ENCODE assay signal across 14 cellular contexts in genomic region chr1:243422362-243422761, GRCh38.
DNase-seq lines count a peak whose midpoint lies in the region; ATAC-seq lines count a peak whose summit lies in the region.
"Had no signal": no experiment of that assay in that cellular context is flagged by ENCODE, and none has a peak within 500 bp of the region (broad histone marks: within the 10 kb centered on the region; RNA-seq: fewer than 3 reads in every experiment).

No MANE protein-coding gene starts in this region.

- no peak for DNase-seq in activated T-cell treated with anti-CD3 and anti-CD28 coated beads, Interleukin-2, amount 50 U/mL, for 72 hours
- no peak for DNase-seq in activated T-cell treated with anti-CD3 and anti-CD28 coated beads, Interleukin-2, amount 50 U/mL, for 4 hours
- DNase-seq in Karpas-422 (peak; percentile 0), cerebellar cortex (ENCODE audit: low spot score) (peak; percentile 63), NCI-H187 treated with DMSO at 0.1 percent for 48 hours (lab: John Stamatoyannopoulos, UW) (no peak), HuH-7.5 (ENCODE audit: low spot score) (no peak)
- DNase-seq in stimulated activated effector memory CD8-positive, alpha-beta T cell treated with anti-CD3 and anti-CD28 coated beads, Interleukin-12 subunit alpha, Interleukin-12 subunit beta, amount 100 ng/mL, for 72 hours (ENCODE audit: low spot score in 2 of 2): no peak
- DNase-seq in activated effector memory CD4-positive, alpha-beta T cell treated with Interleukin-2 at 50 U/mL for 16 hours: no peak
- DNase-seq: trophoblast cell had no signal

- H3K27ac ChIP-seq in Karpas-422 (ENCODE audit: low read length): no peak overlapping the region
- H3K27ac ChIP-seq: cardiac muscle cell, gastroesophageal sphincter, neutrophil had no signal

- H3K36me3 Mint-ChIP-seq in activated T-cell treated with anti-CD3 and anti-CD28 coated beads, Interleukin-2, amount 50 U/mL, for 72 hours (ENCODE audit: insufficient read depth in 2 of 2): no peaks in the 10 kb centered on the region
- peaks cover 18% of the 10 kb centered on the region for H3K36me3 Mint-ChIP-seq in activated T-cell treated with anti-CD3 and anti-CD28 coated beads, Interleukin-2, amount 50 U/mL, for 4 hours (ENCODE audit: insufficient read depth)
- no peaks in the 10 kb centered on the region for H3K36me3 Mint-ChIP-seq in stimulated activated effector memory CD8-positive, alpha-beta T cell treated with anti-CD3 and anti-CD28 coated beads, Interleukin-12 subunit alpha, Interleukin-12 subunit beta, amount 100 ng/mL, for 72 hours

- H3K9ac ChIP-seq in Karpas-422 (ENCODE audit: low read length): no peak overlapping the region

- H3K79me2 ChIP-seq in Karpas-422 (ENCODE audit: low read length): no peaks in the 10 kb centered on the region

- peak overlapping the region; percentile 32 to 45 for H3K4me3 Mint-ChIP-seq in activated T-cell treated with anti-CD3 and anti-CD28 coated beads, Interleukin-2, amount 50 U/mL, for 72 hours
- no peak overlapping the region for H3K4me3 Mint-ChIP-seq in activated T-cell treated with anti-CD3 and anti-CD28 coated beads, Interleukin-2, amount 50 U/mL, for 4 hours
- H3K4me3 Mint-ChIP-seq in stimulated activated effector memory CD8-positive, alpha-beta T cell treated with anti-CD3 and anti-CD28 coated beads, Interleukin-12 subunit alpha, Interleukin-12 subunit beta, amount 100 ng/mL, for 72 hours: peak overlapping the region; percentile 41
- H3K4me3 Mint-ChIP-seq: memory B cell had no signal

- no peaks in the 10 kb centered on the region for H3K9me3 Mint-ChIP-seq in activated T-cell treated with anti-CD3 and anti-CD28 coated beads, Interleukin-2, amount 50 U/mL, for 72 hours
- H3K9me3 Mint-ChIP-seq in activated T-cell treated with anti-CD3 and anti-CD28 coated beads, Interleukin-2, amount 50 U/mL, for 4 hours: no peaks in the 10 kb centered on the region
- no peaks in the 10 kb centered on the region for H3K9me3 Mint-ChIP-seq in stimulated activated effector memory CD8-positive, alpha-beta T cell treated with anti-CD3 and anti-CD28 coated beads, Interleukin-12 subunit alpha, Interleukin-12 subunit beta, amount 100 ng/mL, for 72 hours
- H3K9me3 Mint-ChIP-seq: activated naive CD4-positive, alpha-beta T cell treated with anti-CD3 and anti-CD28 coated beads for 36 hours; memory B cell had no signal

- H3K27me3 ChIP-seq in Karpas-422 (ENCODE audit: low read length): no peaks in the 10 kb centered on the region
- H3K27me3 ChIP-seq: cardiac muscle cell, gastroesophageal sphincter, neutrophil had no signal

- no peak overlapping the region for H3K27ac Mint-ChIP-seq in activated T-cell treated with anti-CD3 and anti-CD28 coated beads, Interleukin-2, amount 50 U/mL, for 72 hours
- no peak overlapping the region for H3K27ac Mint-ChIP-seq in stimulated activated effector memory CD8-positive, alpha-beta T cell treated with anti-CD3 and anti-CD28 coated beads, Interleukin-12 subunit alpha, Interleukin-12 subunit beta, amount 100 ng/mL, for 72 hours
- H3K27ac Mint-ChIP-seq: activated naive CD4-positive, alpha-beta T cell treated with anti-CD3 and anti-CD28 coated beads for 36 hours had no signal

- ATAC-seq in activated T-cell treated with anti-CD3 and anti-CD28 coated beads, Interleukin-2, amount 50 U/mL, for 72 hours (replicated peaks in 1 of 2): no peak
- ATAC-seq in activated T-cell treated with anti-CD3 and anti-CD28 coated beads, Interleukin-2, amount 50 U/mL, for 4 hours: no peak
- ATAC-seq in stimulated activated effector memory CD8-positive, alpha-beta T cell treated with anti-CD3 and anti-CD28 coated beads, Interleukin-12 subunit alpha, Interleukin-12 subunit beta, amount 100 ng/mL, for 72 hours: no peak
- ATAC-seq: gastroesophageal sphincter had no signal

- H2AFZ ChIP-seq in Karpas-422 (ENCODE audit: low read length): no peak overlapping the region

- H3K9me3 ChIP-seq in Karpas-422 (ENCODE audit: low read length): no peaks in the 10 kb centered on the region
- H3K9me3 ChIP-seq: gastroesophageal sphincter, neutrophil had no signal

- no peaks in the 10 kb centered on the region for H3K9me2 ChIP-seq in Karpas-422 (replicated peaks; ENCODE audit: insufficient read depth, low read length)

- no peak overlapping the region for H3K4me2 ChIP-seq in Karpas-422 (ENCODE audit: low read depth, low read length, poor library complexity, severe bottlenecking)

- H3K4me1 ChIP-seq in Karpas-422 (ENCODE audit: low read length): no peaks in the 10 kb centered on the region
- H3K4me1 ChIP-seq: gastroesophageal sphincter had no signal

- H3K4me1 Mint-ChIP-seq in activated T-cell treated with anti-CD3 and anti-CD28 coated beads, Interleukin-2, amount 50 U/mL, for 72 hours (ENCODE audit: low read depth): peaks cover 20% of the 10 kb centered on the region
- H3K4me1 Mint-ChIP-seq in activated T-cell treated with anti-CD3 and anti-CD28 coated beads, Interleukin-2, amount 50 U/mL, for 4 hours (ENCODE audit: low read depth): peaks cover 19% of the 10 kb centered on the region
- peaks cover 13% of the 10 kb centered on the region for H3K4me1 Mint-ChIP-seq in stimulated activated effector memory CD8-positive, alpha-beta T cell treated with anti-CD3 and anti-CD28 coated beads, Interleukin-12 subunit alpha, Interleukin-12 subunit beta, amount 100 ng/mL, for 72 hours

- no peaks in the 10 kb centered on the region for H4K20me1 ChIP-seq in Karpas-422 (ENCODE audit: insufficient read depth, low read depth, low read length)

- H3K27me3 Mint-ChIP-seq in activated T-cell treated with anti-CD3 and anti-CD28 coated beads, Interleukin-2, amount 50 U/mL, for 72 hours (ENCODE audit: low read depth): no peaks in the 10 kb centered on the region
- no peaks in the 10 kb centered on the region for H3K27me3 Mint-ChIP-seq in activated T-cell treated with anti-CD3 and anti-CD28 coated beads, Interleukin-2, amount 50 U/mL, for 4 hours (ENCODE audit: low read depth)
- H3K27me3 Mint-ChIP-seq: memory B cell had no signal

- no peaks in the 10 kb centered on the region for H3K36me3 ChIP-seq in Karpas-422 (ENCODE audit: insufficient read depth, low read length)

- H3K4me3 ChIP-seq in Karpas-422 (ENCODE audit: low read length): no peak overlapping the region
- H3K4me3 ChIP-seq: cardiac muscle cell, gastroesophageal sphincter had no signal

Comparison
In these comparisons a context has a peak if more than half of its experiments do, and no peak if none do; other contexts are left out.
1. DNase-seq: peak in Karpas-422 (single experiment) and cerebellar cortex (single experiment); none in activated T-cell treated with anti-CD3 and anti-CD28 coated beads, Interleukin-2, amount 50 U/mL, for 72 hours (0 of 2), activated T-cell treated with anti-CD3 and anti-CD28 coated beads, Interleukin-2, amount 50 U/mL, for 4 hours (single experiment), stimulated activated effector memory CD8-positive, alpha-beta T cell treated with anti-CD3 and anti-CD28 coated beads, Interleukin-12 subunit alpha, Interleukin-12 subunit beta, amount 100 ng/mL, for 72 hours (0 of 2), activated effector memory CD4-positive, alpha-beta T cell treated with Interleukin-2 at 50 U/mL for 16 hours (single experiment), NCI-H187 treated with DMSO at 0.1 percent for 48 hours (single experiment) and HuH-7.5 (single experiment).